28 cellular contexts compared by ENCODE assay signal in genomic region chr5:43202380-43202779, GRCh38. TPM values are rescaled to one million over a fixed set of nuclear protein-coding genes. Genes with fewer than 3 reads are reported as not detected.
"Had no signal": no experiment of that assay in that cellular context is flagged by ENCODE, and none has a peak within 500 bp of the region (broad histone marks: within the 10 kb centered on the region; RNA-seq: fewer than 3 reads in every experiment).

No MANE protein-coding gene starts in this region.

- H3K27me3 ChIP-seq: ascending aorta, cardiac muscle cell, MG63, SJCRH30 had no signal

- H3K9ac ChIP-seq: SK-N-SH had no signal

- H3K36me3 ChIP-seq: ascending aorta, cardiac muscle cell, MG63, SJCRH30 had no signal

- H3K9me3 ChIP-seq: ascending aorta, MG63, SJCRH30, SK-N-SH had no signal

- DNase-seq: activated CD4-positive, alpha-beta T cell treated with anti-CD3 and anti-CD28 coated beads, Interleukin-2, amount 10 ng/mL, durations not matched to agents 24 days and 14 days; activated CD4-positive, alpha-beta T cell treated with anti-CD3 and anti-CD28 coated beads, Interleukin-2, amount 50 U/mL, for 4 hours; activated CD8-positive, alpha-beta T cell treated with anti-CD3 and anti-CD28 coated beads for 36 hours; activated gamma-delta T cell; activated naive CD4-positive, alpha-beta T cell treated with Interleukin-2 at 50 U/mL for 16 hours; activated naive CD8-positive, alpha-beta T cell treated with anti-CD3 and anti-CD28 coated beads, Interleukin-2, amount 10 ng/mL, durations not matched to agents 7 days and 5 days; activated T-cell treated with anti-CD3 and anti-CD28 coated beads, Interleukin-2, amount 50 U/mL, for 1 hour; activated T-cell treated with anti-CD3 and anti-CD28 coated beads, Interleukin-2, amount 50 U/mL, for 72 hours; amygdala; Kasumi-1; MG63; NCI-H1048; NCI-H1105 treated with DMSO at 0.1 percent for 48 hours; NCI-H1436 treated with DMSO at 0.1 percent for 48 hours; NCI-H1694 treated with DMSO at 0.1 percent for 48 hours; NCI-H2029 treated with DMSO at 0.1 percent for 48 hours; NCI-H2107; NCI-H2171; NCI-H510A; NCI-H526; NCI-H748 treated with DMSO at 0.1 percent for 48 hours; SHP77; SJCRH30; SK-N-SH had no signal

- ATAC-seq: activated CD8-positive, alpha-beta T cell treated with anti-CD3 and anti-CD28 coated beads for 36 hours; Panc1 had no signal

- H3K4me3 ChIP-seq: ascending aorta, cardiac muscle cell, MG63, SJCRH30 had no signal

- H3K27ac ChIP-seq: ascending aorta, cardiac muscle cell, SJCRH30 had no signal

- FAIRE-seq: TTC549 had no signal

- H3K9me2 ChIP-seq: SK-N-SH had no signal

- H3K4me2 ChIP-seq: SK-N-SH had no signal

- H3K4me1 ChIP-seq: ascending aorta had no signal

RNA-seq across cellular contexts. Expression of gene NIM1K, which starts 10.4 kb away (rescaled TPM):
- total RNA-seq: ascending aorta had no signal
